ENCODE assay signal across 1 cellular context in genomic region chr7:111561909-111562732, GRCh38.
A peak's percentile ranks its signal among the peaks of the same experiment; 100 is the strongest.
TF ChIP-seq lines count a peak whose summit lies in the region.

Gene IMMP2L (minus strand): TSS chr7:111562492.

TF ChIP-seq in K562, 482 proteins besides CTCF, POLR2A, EP300 and RAD21 (continued from another document and continues in another):
- TF ChIP-seq CREB5 (CRISPR knock-in tag; IDR thresholded peaks at IDR 0.05) (no peak), ZNF696 (CRISPR knock-in tag; conservative IDR thresholded peaks at IDR 0.05) (no peak), GTF2A2 (tag; IDR thresholded peaks at IDR 0.05) (no peak), PKNOX1 (IDR thresholded peaks at IDR 0.05) (no peak), ZNF23 (CRISPR knock-in tag; IDR thresholded peaks at IDR 0.05) (peak; percentile 40; the same call in 1 of the 2 replicates), MYC (IDR thresholded peaks at IDR 0.05; ENCODE audit: low read depth, low read length) (peak; percentile 96), MYC (CRISPR knock-in tag; IDR thresholded peaks at IDR 0.05; ENCODE audit: borderline replicate concordance, low read depth) (peak; percentile 98), KAT8 (IDR thresholded peaks at IDR 0.05; ENCODE audit: low read depth) (no peak), POLR3A (IDR thresholded peaks at IDR 0.05; ENCODE audit: borderline replicate concordance, extremely low read depth, insufficient read depth, insufficient read length) (no peak), NFRKB (IDR thresholded peaks at IDR 0.05; ENCODE audit: low read depth) (no peak), SRSF7 (optimal IDR thresholded peaks at IDR 0.05; ENCODE audit: low read depth, low read length) (peak; percentile 80), BRCA1 (IDR thresholded peaks at IDR 0.05) (no peak), BRCA1 (CRISPR knock-in tag; IDR thresholded peaks at IDR 0.05) (no peak), PHF8 (IDR thresholded peaks at IDR 0.05; ENCODE audit: borderline replicate concordance, low read length) (peak; percentile 85; the same call in 1 of the 2 replicates), ZZZ3 (IDR thresholded peaks at IDR 0.05) (no peak), PTBP1 (IDR thresholded peaks at IDR 0.05; ENCODE audit: low read depth, low read length) (no peak), RBM39 (optimal IDR thresholded peaks at IDR 0.05; ENCODE audit: low read depth, low read length) (peak; percentile 23), CHD2 (IDR thresholded peaks at IDR 0.05; ENCODE audit: low read depth, low read length) (peak; percentile 61), ZNF133 (CRISPR knock-in tag; IDR thresholded peaks at IDR 0.05) (no peak), NCOA2 (IDR thresholded peaks at IDR 0.05; ENCODE audit: partially characterized antibody in 2 of 2) (no peak), NR2C1 (IDR thresholded peaks at IDR 0.05) (no peak), NR2C1 (tag; IDR thresholded peaks at IDR 0.05) (no peak), PHB2 (IDR thresholded peaks at IDR 0.05; ENCODE audit: low read depth) (no peak), YBX1 (IDR thresholded peaks at IDR 0.05) (no peak), ZNF347 (CRISPR knock-in tag; IDR thresholded peaks at IDR 0.05; ENCODE audit: low read depth) (no peak), KDM4B (IDR thresholded peaks at IDR 0.05; ENCODE audit: borderline replicate concordance in 2 of 2, low read depth in 1 of 2) (peak in 1 of 2 experiments; percentile 81; a peak in 1 of 4 replicates), CEBPG (CRISPR knock-in tag; IDR thresholded peaks at IDR 0.05) (no peak), CEBPG (tag; conservative IDR thresholded peaks at IDR 0.05 in 1 of 2, IDR thresholded peaks at IDR 0.05 in 1 of 2) (0 out of 4 replicates have a peak, but pooled peaks of 1 of the 2 experiments have one; percentile 20), ZNF695 (CRISPR knock-in tag; IDR thresholded peaks at IDR 0.05) (0 out of 2 replicates have a peak, but pooled peaks have one; percentile 80), NR4A1 (CRISPR knock-in tag; IDR thresholded peaks at IDR 0.05) (peak; percentile 91; the same call in 1 of the 2 replicates), NR4A1 (tag; IDR thresholded peaks at IDR 0.05) (peak; percentile 31), MBD2 (IDR thresholded peaks at IDR 0.05; ENCODE audit: borderline replicate concordance, low read depth) (peak; percentile 18; the same call in 1 of the 2 replicates), SMARCB1 (IDR thresholded peaks at IDR 0.05; ENCODE audit: insufficient read length, low read depth) (no peak), FOXJ3 (CRISPR knock-in tag; IDR thresholded peaks at IDR 0.05) (no peak), DNMT1 (IDR thresholded peaks at IDR 0.05) (no peak), HLTF (IDR thresholded peaks at IDR 0.05) (0 out of 2 replicates have a peak, but pooled peaks have one; percentile 82), GTF2E2 (tag; IDR thresholded peaks at IDR 0.05) (peak; percentile 78; the same call in 1 of the 2 replicates), ZNF398 (CRISPR knock-in tag; IDR thresholded peaks at IDR 0.05) (no peak), ZNF589 (CRISPR knock-in tag; IDR thresholded peaks at IDR 0.05; ENCODE audit: low read depth) (peak; percentile 55; the same call in 1 of the 2 replicates), PBX2 (CRISPR knock-in tag; IDR thresholded peaks at IDR 0.05; ENCODE audit: low read depth) (no peak), PBX2 (tag; conservative IDR thresholded peaks at IDR 0.05; ENCODE audit: low read depth) (no peak), ERF (CRISPR knock-in tag; IDR thresholded peaks at IDR 0.05) (no peak; the same call in none of the 2 replicates), ZNF124 (CRISPR knock-in tag; IDR thresholded peaks at IDR 0.05) (no peak), ZBTB8A (IDR thresholded peaks at IDR 0.05; ENCODE audit: partially characterized antibody) (no peak), NBN (IDR thresholded peaks at IDR 0.05; ENCODE audit: low read depth) (peak; percentile 83; the same call in 1 of the 2 replicates)
- TF ChIP-seq, protein P1, sequence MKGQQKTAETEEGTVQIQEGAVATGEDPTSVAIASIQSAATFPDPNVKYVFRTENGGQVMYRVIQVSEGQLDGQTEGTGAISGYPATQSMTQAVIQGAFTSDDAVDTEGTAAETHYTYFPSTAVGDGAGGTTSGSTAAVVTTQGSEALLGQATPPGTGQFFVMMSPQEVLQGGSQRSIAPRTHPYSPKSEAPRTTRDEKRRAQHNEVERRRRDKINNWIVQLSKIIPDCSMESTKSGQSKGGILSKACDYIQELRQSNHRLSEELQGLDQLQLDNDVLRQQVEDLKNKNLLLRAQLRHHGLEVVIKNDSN (CRISPR knock-in tag; IDR thresholded peaks at IDR 0.05): 0 out of 2 replicates have a peak, but pooled peaks have one; percentile 46
- TF ChIP-seq, protein P2, sequence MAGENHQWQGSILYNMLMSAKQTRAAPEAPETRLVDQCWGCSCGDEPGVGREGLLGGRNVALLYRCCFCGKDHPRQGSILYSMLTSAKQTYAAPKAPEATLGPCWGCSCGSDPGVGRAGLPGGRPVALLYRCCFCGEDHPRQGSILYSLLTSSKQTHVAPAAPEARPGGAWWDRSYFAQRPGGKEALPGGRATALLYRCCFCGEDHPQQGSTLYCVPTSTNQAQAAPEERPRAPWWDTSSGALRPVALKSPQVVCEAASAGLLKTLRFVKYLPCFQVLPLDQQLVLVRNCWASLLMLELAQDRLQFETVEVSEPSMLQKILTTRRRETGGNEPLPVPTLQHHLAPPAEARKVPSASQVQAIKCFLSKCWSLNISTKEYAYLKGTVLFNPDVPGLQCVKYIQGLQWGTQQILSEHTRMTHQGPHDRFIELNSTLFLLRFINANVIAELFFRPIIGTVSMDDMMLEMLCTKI (IDR thresholded peaks at IDR 0.05; ENCODE audit: partially characterized antibody): no peak
- TF ChIP-seq, protein P3, sequence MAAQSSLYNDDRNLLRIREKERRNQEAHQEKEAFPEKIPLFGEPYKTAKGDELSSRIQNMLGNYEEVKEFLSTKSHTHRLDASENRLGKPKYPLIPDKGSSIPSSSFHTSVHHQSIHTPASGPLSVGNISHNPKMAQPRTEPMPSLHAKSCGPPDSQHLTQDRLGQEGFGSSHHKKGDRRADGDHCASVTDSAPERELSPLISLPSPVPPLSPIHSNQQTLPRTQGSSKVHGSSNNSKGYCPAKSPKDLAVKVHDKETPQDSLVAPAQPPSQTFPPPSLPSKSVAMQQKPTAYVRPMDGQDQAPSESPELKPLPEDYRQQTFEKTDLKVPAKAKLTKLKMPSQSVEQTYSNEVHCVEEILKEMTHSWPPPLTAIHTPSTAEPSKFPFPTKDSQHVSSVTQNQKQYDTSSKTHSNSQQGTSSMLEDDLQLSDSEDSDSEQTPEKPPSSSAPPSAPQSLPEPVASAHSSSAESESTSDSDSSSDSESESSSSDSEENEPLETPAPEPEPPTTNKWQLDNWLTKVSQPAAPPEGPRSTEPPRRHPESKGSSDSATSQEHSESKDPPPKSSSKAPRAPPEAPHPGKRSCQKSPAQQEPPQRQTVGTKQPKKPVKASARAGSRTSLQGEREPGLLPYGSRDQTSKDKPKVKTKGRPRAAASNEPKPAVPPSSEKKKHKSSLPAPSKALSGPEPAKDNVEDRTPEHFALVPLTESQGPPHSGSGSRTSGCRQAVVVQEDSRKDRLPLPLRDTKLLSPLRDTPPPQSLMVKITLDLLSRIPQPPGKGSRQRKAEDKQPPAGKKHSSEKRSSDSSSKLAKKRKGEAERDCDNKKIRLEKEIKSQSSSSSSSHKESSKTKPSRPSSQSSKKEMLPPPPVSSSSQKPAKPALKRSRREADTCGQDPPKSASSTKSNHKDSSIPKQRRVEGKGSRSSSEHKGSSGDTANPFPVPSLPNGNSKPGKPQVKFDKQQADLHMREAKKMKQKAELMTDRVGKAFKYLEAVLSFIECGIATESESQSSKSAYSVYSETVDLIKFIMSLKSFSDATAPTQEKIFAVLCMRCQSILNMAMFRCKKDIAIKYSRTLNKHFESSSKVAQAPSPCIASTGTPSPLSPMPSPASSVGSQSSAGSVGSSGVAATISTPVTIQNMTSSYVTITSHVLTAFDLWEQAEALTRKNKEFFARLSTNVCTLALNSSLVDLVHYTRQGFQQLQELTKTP (IDR thresholded peaks at IDR 0.05; ENCODE audit: low read depth in 1 of 2, partially characterized antibody in 2 of 2): peak in 1 of 2 experiments; percentile 73
- TF ChIP-seq, protein P4, sequence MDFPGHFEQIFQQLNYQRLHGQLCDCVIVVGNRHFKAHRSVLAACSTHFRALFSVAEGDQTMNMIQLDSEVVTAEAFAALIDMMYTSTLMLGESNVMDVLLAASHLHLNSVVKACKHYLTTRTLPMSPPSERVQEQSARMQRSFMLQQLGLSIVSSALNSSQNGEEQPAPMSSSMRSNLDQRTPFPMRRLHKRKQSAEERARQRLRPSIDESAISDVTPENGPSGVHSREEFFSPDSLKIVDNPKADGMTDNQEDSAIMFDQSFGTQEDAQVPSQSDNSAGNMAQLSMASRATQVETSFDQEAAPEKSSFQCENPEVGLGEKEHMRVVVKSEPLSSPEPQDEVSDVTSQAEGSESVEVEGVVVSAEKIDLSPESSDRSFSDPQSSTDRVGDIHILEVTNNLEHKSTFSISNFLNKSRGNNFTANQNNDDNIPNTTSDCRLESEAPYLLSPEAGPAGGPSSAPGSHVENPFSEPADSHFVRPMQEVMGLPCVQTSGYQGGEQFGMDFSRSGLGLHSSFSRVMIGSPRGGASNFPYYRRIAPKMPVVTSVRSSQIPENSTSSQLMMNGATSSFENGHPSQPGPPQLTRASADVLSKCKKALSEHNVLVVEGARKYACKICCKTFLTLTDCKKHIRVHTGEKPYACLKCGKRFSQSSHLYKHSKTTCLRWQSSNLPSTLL (IDR thresholded peaks at IDR 0.05): no peak
- TF ChIP-seq, protein P5, sequence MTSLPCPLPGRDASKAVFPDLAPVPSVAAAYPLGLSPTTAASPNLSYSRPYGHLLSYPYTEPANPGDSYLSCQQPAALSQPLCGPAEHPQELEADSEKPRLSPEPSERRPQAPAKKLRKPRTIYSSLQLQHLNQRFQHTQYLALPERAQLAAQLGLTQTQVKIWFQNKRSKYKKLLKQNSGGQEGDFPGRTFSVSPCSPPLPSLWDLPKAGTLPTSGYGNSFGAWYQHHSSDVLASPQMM (CRISPR knock-in tag; IDR thresholded peaks at IDR 0.05): no peak
- TF ChIP-seq, protein P6, sequence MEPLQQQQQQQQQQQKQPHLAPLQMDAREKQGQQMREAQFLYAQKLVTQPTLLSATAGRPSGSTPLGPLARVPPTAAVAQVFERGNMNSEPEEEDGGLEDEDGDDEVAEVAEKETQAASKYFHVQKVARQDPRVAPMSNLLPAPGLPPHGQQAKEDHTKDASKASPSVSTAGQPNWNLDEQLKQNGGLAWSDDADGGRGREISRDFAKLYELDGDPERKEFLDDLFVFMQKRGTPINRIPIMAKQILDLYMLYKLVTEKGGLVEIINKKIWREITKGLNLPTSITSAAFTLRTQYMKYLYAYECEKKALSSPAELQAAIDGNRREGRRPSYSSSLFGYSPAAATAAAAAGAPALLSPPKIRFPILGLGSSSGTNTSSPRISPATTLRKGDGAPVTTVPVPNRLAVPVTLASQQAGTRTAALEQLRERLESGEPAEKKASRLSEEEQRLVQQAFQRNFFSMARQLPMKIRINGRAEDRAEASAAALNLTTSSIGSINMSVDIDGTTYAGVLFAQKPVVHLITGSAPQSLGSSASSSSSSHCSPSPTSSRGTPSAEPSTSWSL (CRISPR knock-in tag; IDR thresholded peaks at IDR 0.05; ENCODE audit: borderline replicate concordance): peak; percentile 64; the same call in 1 of the 2 replicates
